Comparison of ENCODE assay signal across 8 cellular contexts in the genomic region with DNA sequence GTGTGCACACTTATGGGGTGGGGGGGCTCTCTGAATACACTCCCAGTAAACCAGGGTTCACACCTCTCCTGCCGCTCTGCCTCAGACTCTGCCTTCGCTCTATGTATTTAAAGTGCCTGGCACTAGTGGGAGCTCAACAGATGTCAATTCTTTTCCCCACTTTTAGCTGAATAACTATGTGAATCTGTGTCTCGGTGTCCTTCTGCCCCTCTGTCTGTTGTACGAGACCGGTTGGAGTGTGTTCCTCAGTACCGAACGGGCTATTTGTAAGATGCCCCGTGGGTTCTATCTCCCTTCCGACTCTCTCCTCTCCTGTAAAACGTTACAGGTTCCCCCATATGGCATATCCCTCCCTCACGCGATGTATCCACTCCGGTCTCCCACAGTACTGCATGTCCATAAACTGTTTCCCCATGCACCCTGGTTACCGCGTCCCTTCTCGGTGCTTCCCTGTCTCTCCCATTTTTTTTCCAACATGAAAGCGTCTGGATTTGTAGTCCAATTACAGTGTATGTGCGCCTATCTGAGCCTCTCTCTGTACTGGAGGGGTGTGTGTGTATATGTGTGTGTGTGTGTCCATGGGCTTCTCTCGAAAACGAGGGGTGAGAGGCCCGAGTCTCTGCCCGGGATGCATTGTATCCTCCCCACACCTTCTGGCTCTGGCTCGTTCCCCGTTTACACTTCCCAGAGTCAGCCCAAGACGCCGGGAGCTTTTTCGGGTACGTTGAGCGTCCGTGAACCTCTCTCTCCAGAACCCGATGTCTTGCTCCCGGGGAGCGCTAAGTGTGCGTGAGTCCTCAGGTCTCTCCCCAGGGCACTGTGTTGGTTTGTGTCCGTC. TPM values are rescaled to one million over a fixed set of nuclear protein-coding genes. Genes with fewer than 3 reads are reported as not detected.
DNase-seq lines count a peak whose midpoint lies in the region; ATAC-seq and TF ChIP-seq lines count a peak whose summit lies in the region.

No MANE protein-coding gene starts in this region.

- peaks cover 7% of the 10 kb centered on the region for H3K4me1 ChIP-seq in parathyroid adenoma

- no peak overlapping the region for H3K9ac ChIP-seq in parathyroid adenoma

- H2AFZ ChIP-seq in parathyroid adenoma: peak overlapping the region; percentile 93

- peaks cover 55% of the 10 kb centered on the region for H3K4me1 Mint-ChIP-seq in activated T-helper 17 cell treated with anti-CD3 and anti-CD28 coated beads, Interleukin-2, amount 50 U/mL, for 72 hours

- peak overlapping the region; percentile 99 for H3K4me3 Mint-ChIP-seq in activated T-helper 17 cell treated with anti-CD3 and anti-CD28 coated beads, Interleukin-2, amount 50 U/mL, for 72 hours

- H3K27me3 Mint-ChIP-seq in activated T-helper 17 cell treated with anti-CD3 and anti-CD28 coated beads, Interleukin-2, amount 50 U/mL, for 72 hours: no peaks in the 10 kb centered on the region

- no peaks in the 10 kb centered on the region for H3K9me3 ChIP-seq in parathyroid adenoma (ENCODE audit: control insufficient read depth, low read length)

- H3K9me3 Mint-ChIP-seq in activated T-helper 17 cell treated with anti-CD3 and anti-CD28 coated beads, Interleukin-2, amount 50 U/mL, for 72 hours: no peaks in the 10 kb centered on the region

- peak overlapping the region; percentile 70 for H3K4me3 ChIP-seq in parathyroid adenoma (ENCODE audit: low read depth, low read length)

- H3K36me3 Mint-ChIP-seq in activated T-helper 17 cell treated with anti-CD3 and anti-CD28 coated beads, Interleukin-2, amount 50 U/mL, for 72 hours (ENCODE audit: low read depth): peaks cover 70% of the 10 kb centered on the region

- peak overlapping the region; percentile 94 for H3K27ac ChIP-seq in parathyroid adenoma

- no peak for TF ChIP-seq CTCF in parathyroid adenoma (IDR thresholded peaks at IDR 0.05)

- H3K79me2 ChIP-seq in parathyroid adenoma: peaks cover 12% of the 10 kb centered on the region

- intact Hi-C loops in head of caudate nucleus (cut with DNase I): loop anchor here (2.0 to 5.0 kb wide), 2 partner anchors 101 to 377 kb away; no protein-coding TSS in a partner anchor

- no peaks in the 10 kb centered on the region for H3K36me3 ChIP-seq in parathyroid adenoma (ENCODE audit: control insufficient read depth, insufficient read depth, low read length)

- H3K27ac Mint-ChIP-seq in activated T-helper 17 cell treated with anti-CD3 and anti-CD28 coated beads, Interleukin-2, amount 50 U/mL, for 72 hours: peak overlapping the region; percentile 100

- DNase-seq in C1 segment of cervical spinal cord (lab: John Stamatoyannopoulos, UW) (peak in 8 of 14 donors; percentile 38 to 71 (median 55)), HK-2 (ENCODE audit: unreplicated experiment) (peak; percentile 16), head of caudate nucleus (peak in 29 of 42 donors; percentile 11 to 65 (median 35))
- no peak for DNase-seq in central memory CD4-positive, alpha-beta T cell
- DNase-seq in activated CD4-positive, alpha-beta T cell treated with anti-CD3 and anti-CD28 coated beads for 48 hours: no peak

- no peak for ATAC-seq in activated T-helper 17 cell treated with anti-CD3 and anti-CD28 coated beads, Interleukin-2, amount 50 U/mL, for 72 hours (replicated peaks)
- ATAC-seq in esophagus mucosa: no peak

- no peaks in the 10 kb centered on the region for H3K27me3 ChIP-seq in parathyroid adenoma (ENCODE audit: control insufficient read depth, insufficient read depth, low read length)

- H3K4me2 ChIP-seq in parathyroid adenoma (ENCODE audit: low read length): peak overlapping the region; percentile 92

RNA-seq across cellular contexts. Expression of gene ELL2, which starts 1.5 kb away (rescaled TPM):
- 100 to 1,000 TPM; 159 to 172 TPM for total RNA-seq in activated T-helper 17 cell treated with anti-CD3 and anti-CD28 coated beads, Interleukin-2, amount 50 U/mL, for 72 hours
- total RNA-seq in esophagus mucosa: 181 TPM

Comparison
In these comparisons a context has a peak if more than half of its experiments do, and no peak if none do; other contexts are left out.
1. DNase-seq: peak in C1 segment of cervical spinal cord (8 of 14), HK-2 (single experiment) and head of caudate nucleus (29 of 42); none in central memory CD4-positive, alpha-beta T cell (single experiment) and activated CD4-positive, alpha-beta T cell treated with anti-CD3 and anti-CD28 coated beads for 48 hours (single experiment).